8 cellular contexts compared by ENCODE assay signal in genomic region chr9:42550789-42551357, GRCh38.
A peak's percentile ranks its signal among the peaks of the same experiment; 100 is the strongest.
DNase-seq lines count a peak whose midpoint lies in the region; ATAC-seq and TF ChIP-seq lines count a peak whose summit lies in the region.
"Not testable (repeated sequence)": the region's sequence is repeated elsewhere in the genome, so short reads cannot be mapped to it uniquely, and the experiment has no call there.

No MANE protein-coding gene starts in this region.

- not testable (repeated sequence) for H3K9me3 Mint-ChIP-seq in WTC11, nephron progenitor cell

- WGBS in mammary epithelial cell (ENCODE audit: low coverage, missing lambda C conversion rate) = 5% methylated on average over 11 of the region's 36 CpGs

- not testable (repeated sequence) for H3K36me3 ChIP-seq in mammary epithelial cell (ENCODE audit: insufficient read depth, low read length); upper lobe of right lung

- not testable (repeated sequence) for H3K27ac ChIP-seq in mammary epithelial cell (ENCODE audit: insufficient read depth, low read depth, low read length); upper lobe of right lung

- not testable (repeated sequence) for H4K20me1 ChIP-seq in mammary epithelial cell (ENCODE audit: insufficient read depth, low read length)

- H3K36me3 Mint-ChIP-seq in WTC11; nephron progenitor cell (ENCODE audit: low read depth): not testable (repeated sequence)

- 0 out of 2 replicates have a peak, but pooled peaks have one; percentile 25 for TF ChIP-seq CTCF in WTC11 (IDR thresholded peaks at IDR 0.05)
- peak in 1 of 2 donors; percentile 36 for TF ChIP-seq CTCF in mammary epithelial cell (conservative IDR thresholded peaks at IDR 0.05 in 1 of 2, IDR thresholded peaks at IDR 0.05 in 1 of 2; ENCODE audit: extremely low read depth in 1 of 2, insufficient read depth in 1 of 2, low read depth in 1 of 2, low read length in 2 of 2)
- peak; percentile 33 for TF ChIP-seq CTCF in nephron progenitor cell (IDR thresholded peaks at IDR 0.05)
- peak; percentile 14 for TF ChIP-seq CTCF in upper lobe of right lung (IDR thresholded peaks at IDR 0.05)

- ATAC-seq in GM18511 (IDR thresholded peaks at IDR 0.05; ENCODE audit: unreplicated experiment) (peak; percentile 75), GM21576 (IDR thresholded peaks at IDR 0.05; ENCODE audit: unreplicated experiment) (peak; percentile 82), HG03097 (IDR thresholded peaks at IDR 0.05; ENCODE audit: low FRiP score, unreplicated experiment) (peak; percentile 63), WTC11 (peak; percentile 72), left cardiac atrium (peak; percentile 61 to 63), upper lobe of right lung (peak; percentile 91)

- H3K79me2 ChIP-seq in mammary epithelial cell (ENCODE audit: insufficient read depth, low read length) = not testable (repeated sequence)

- H3K4me3 Mint-ChIP-seq in WTC11, nephron progenitor cell: not testable (repeated sequence)

- not testable (repeated sequence) for H3K4me1 Mint-ChIP-seq in WTC11, nephron progenitor cell

- POLR2A ChIA-PET in WTC11 (lab: Charles Lee) = not testable (repeated sequence)

- BruUV-seq in mammary epithelial cell (replicated peaks; lab: Mats Ljungman, UMichigan) = not testable (repeated sequence)

- DNase-seq in WTC11 (ENCODE audit: low spot score) = peak; percentile 10
- not testable (repeated sequence) for DNase-seq in mammary epithelial cell, left cardiac atrium, upper lobe of right lung
- peak; percentile 13 for DNase-seq in nephron progenitor cell

- CTCF ChIA-PET in WTC11 (lab: Charles Lee); mammary epithelial cell (lab: Charles Lee; ENCODE audit: low non-redundant PET): not testable (repeated sequence)

- not testable (repeated sequence) for H3K27ac Mint-ChIP-seq in WTC11, nephron progenitor cell

- intact Hi-C loops in mammary epithelial cell (cut with micrococcal nuclease); left cardiac atrium (cut with DNase I); upper lobe of right lung (cut with DNase I): not testable (repeated sequence)

- not testable (repeated sequence) for H3K9me3 ChIP-seq in mammary epithelial cell (replicated peaks; ENCODE audit: insufficient read depth, low read length); upper lobe of right lung

- H3K27me3 Mint-ChIP-seq in WTC11 (ENCODE audit: low read depth); nephron progenitor cell (ENCODE audit: low read depth, poor library complexity): not testable (repeated sequence)

- dilution Hi-C loops in mammary epithelial cell (cut with HindIII; ENCODE audit: low sequenced_read_pairs) = not testable (repeated sequence)

- not testable (repeated sequence) for H3K9ac ChIP-seq in mammary epithelial cell (ENCODE audit: insufficient read depth, low read length)

- H3K4me1 ChIP-seq in mammary epithelial cell (ENCODE audit: insufficient read depth, low read length); upper lobe of right lung: not testable (repeated sequence)

- not testable (repeated sequence) for H2AFZ ChIP-seq in mammary epithelial cell (ENCODE audit: low read depth, low read length)

- H3K4me3 ChIP-seq in mammary epithelial cell (replicated peaks in 1 of 3; ENCODE audit: insufficient read depth in 1 of 3, low read depth in 2 of 3, low read length in 3 of 3) = peak overlapping the region in 1 of 3 experiments; percentile 19
- not testable (repeated sequence) for H3K4me3 ChIP-seq in upper lobe of right lung

- H3K4me2 ChIP-seq in mammary epithelial cell (ENCODE audit: insufficient read depth, low read depth, low read length) = peak overlapping the region; percentile 42

- in situ Hi-C loops in mammary epithelial cell (cut with MboI; ENCODE audit: low sequenced_read_pairs in 2 of 2) = not testable (repeated sequence)

- H3K27me3 ChIP-seq in mammary epithelial cell (ENCODE audit: insufficient read depth, low read length); upper lobe of right lung: not testable (repeated sequence)
